13 cellular contexts compared by ENCODE assay signal in the genomic region with DNA sequence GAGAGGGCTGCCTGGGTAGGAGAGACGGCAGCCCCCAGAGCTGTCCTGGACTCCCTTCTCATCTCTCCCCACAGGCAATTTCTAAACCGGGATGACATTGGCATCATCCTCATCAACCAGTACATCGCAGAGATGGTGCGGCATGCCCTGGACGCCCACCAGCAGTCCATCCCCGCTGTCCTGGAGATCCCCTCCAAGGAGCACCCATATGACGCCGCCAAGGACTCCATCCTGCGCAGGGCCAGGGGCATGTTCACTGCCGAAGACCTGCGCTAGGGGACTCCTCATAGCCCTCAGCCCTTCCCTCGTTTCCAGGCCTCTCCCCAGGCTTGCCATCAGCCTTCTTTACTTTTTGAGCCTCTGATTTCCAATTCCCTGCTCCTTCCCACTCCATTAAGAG. TPM values are rescaled to one million over a fixed set of nuclear protein-coding genes. Genes with fewer than 3 reads are reported as not detected.
"Had no signal": no experiment of that assay in that cellular context is flagged by ENCODE, and none has a peak within 500 bp of the region (broad histone marks: within the 10 kb centered on the region; RNA-seq: fewer than 3 reads in every experiment).

No MANE protein-coding gene starts in this region.

- H3K4me3 ChIP-seq: adrenal gland, psoas muscle, right lobe of liver, transverse colon had no signal

- H3K4me3 Mint-ChIP-seq: activated naive CD4-positive, alpha-beta T cell treated with anti-CD3 and anti-CD28 coated beads for 36 hours; activated T-cell treated with anti-CD3 and anti-CD28 coated beads, Interleukin-2, amount 50 U/mL, for 72 hours; central memory CD8-positive, alpha-beta T cell had no signal

- H3K27me3 ChIP-seq: right lobe of liver, transverse colon had no signal

- H3K9me3 Mint-ChIP-seq: activated naive CD4-positive, alpha-beta T cell treated with anti-CD3 and anti-CD28 coated beads for 36 hours; activated T-cell treated with anti-CD3 and anti-CD28 coated beads, Interleukin-2, amount 50 U/mL, for 72 hours; central memory CD8-positive, alpha-beta T cell had no signal

- H3K27ac ChIP-seq: adrenal gland, psoas muscle, right lobe of liver, transverse colon had no signal

- H3K9me3 ChIP-seq: adrenal gland, psoas muscle, right lobe of liver, transverse colon had no signal

- H3K27me3 Mint-ChIP-seq: central memory CD8-positive, alpha-beta T cell had no signal

- H3K27ac Mint-ChIP-seq: activated naive CD4-positive, alpha-beta T cell treated with anti-CD3 and anti-CD28 coated beads for 36 hours; activated T-cell treated with anti-CD3 and anti-CD28 coated beads, Interleukin-2, amount 50 U/mL, for 72 hours had no signal

- ATAC-seq: activated T-cell treated with anti-CD3 and anti-CD28 coated beads, Interleukin-2, amount 50 U/mL, for 72 hours; psoas muscle; right lobe of liver had no signal

- FAIRE-seq: kidney had no signal

- DNase-seq: activated CD4-positive, alpha-beta T cell treated with anti-CD3 and anti-CD28 coated beads for 1 hour; activated CD4-positive, alpha-beta T cell treated with anti-CD3 and anti-CD28 coated beads, Interleukin-2, amount 50 U/mL, for 48 hours; activated naive CD4-positive, alpha-beta T cell treated with anti-CD3 and anti-CD28 coated beads for 36 hours; activated T-cell treated with anti-CD3 and anti-CD28 coated beads, Interleukin-2, amount 50 U/mL, for 72 hours; adrenal gland; effector memory CD4-positive, alpha-beta T cell; kidney; right lobe of liver; stimulated activated naive CD4-positive, alpha-beta T cell; T-helper 2 cell; transverse colon had no signal

RNA-seq across cellular contexts. Expression of a gene that starts 45.2 kb away (rescaled TPM):
- total RNA-seq: activated naive CD4-positive, alpha-beta T cell treated with anti-CD3 and anti-CD28 coated beads for 36 hours had no signal
